ENCODE assay signal across 27 cellular contexts in genomic region chr6:46901747-46902362, GRCh38. TPM values are rescaled to one million over a fixed set of nuclear protein-coding genes. Genes with fewer than 3 reads are reported as not detected.
A peak's percentile ranks its signal among the peaks of the same experiment; 100 is the strongest.
DNase-seq lines count a peak whose midpoint lies in the region; ATAC-seq, FAIRE-seq and TF ChIP-seq lines count a peak whose summit lies in the region.
"Had no signal": no experiment of that assay in that cellular context is flagged by ENCODE, and none has a peak within 500 bp of the region (broad histone marks: within the 10 kb centered on the region; RNA-seq: fewer than 3 reads in every experiment).

No MANE protein-coding gene starts in this region.

- ATAC-seq in heart left ventricle, result peak in 1 of 4 donors; percentile 61
- no peak for ATAC-seq in left cardiac atrium
- peak; percentile 62 for ATAC-seq in left lung
- ATAC-seq in upper lobe of left lung (ENCODE audit: low FRiP score in 2 of 2), result peak in 1 of 2 donors; percentile 31
- ATAC-seq: gastroesophageal sphincter; naive thymus-derived CD8-positive, alpha-beta T cell; psoas muscle had no signal

- H4K20me1 ChIP-seq in endothelial cell of umbilical vein (replicated peaks; ENCODE audit: control insufficient read depth, extremely low read depth, insufficient read depth, low read length), result no peaks in the 10 kb centered on the region

- no peaks in the 10 kb centered on the region for H3K9me1 ChIP-seq in endothelial cell of umbilical vein (replicated peaks; ENCODE audit: control insufficient read depth, extremely low read depth, insufficient read depth, low read length)

- intact Hi-C loops in heart left ventricle (cut with DNase I), result loop anchor here in 3 of 10 donors (2.0 to 10.0 kb wide), 5 partner anchors 19 to 53 kb away; partner anchors contain the start of gene ADGRF5 (in 1 of the 3)
- intact Hi-C loops in left cardiac atrium (cut with DNase I), result no loop called here
- intact Hi-C loops in endothelial cell of umbilical vein (cut with micrococcal nuclease), result loop anchor here (1.0 to 2.0 kb wide), 3 partner anchors 26 to 46 kb away; no protein-coding TSS in a partner anchor
- intact Hi-C loops in left lung (cut with DNase I), result no loop called here

- no peak for TF ChIP-seq CTCF in heart left ventricle (IDR thresholded peaks at IDR 0.05)
- TF ChIP-seq CTCF in endothelial cell of umbilical vein (IDR thresholded peaks at IDR 0.05; ENCODE audit: extremely low read depth in 1 of 2, insufficient read depth in 1 of 2, low read depth in 1 of 2, low read length in 2 of 2), result no peak
- TF ChIP-seq CTCF in left lung (IDR thresholded peaks at IDR 0.05), result no peak
- no peak for TF ChIP-seq CTCF in upper lobe of left lung (IDR thresholded peaks at IDR 0.05)

- DNase-seq in heart left ventricle (peak in 3 of 5 donors; percentile 39 to 57 (median 51)), left cardiac atrium (no peak), endothelial cell of umbilical vein (ENCODE audit: low read depth, low spot score) (peak; percentile 82), left lung (peak in 1 of 2 donors; percentile 48), upper lobe of left lung (no peak), NCI-H187 (lab: John Stamatoyannopoulos, UW) (no peak), 8988T (no peak), cerebellum (ENCODE audit: low spot score) (no peak)
- DNase-seq: activated CD4-positive, alpha-beta T cell treated with anti-CD3 and anti-CD28 coated beads, Interleukin-2, amount 50 U/mL, for 48 hours; activated CD4-positive, CD25-positive, alpha-beta regulatory T cell; amygdala; endodermal cell; esophagus squamous epithelium; GDM1; Karpas-422; kidney; naive thymus-derived CD8-positive, alpha-beta T cell; NCI-H2171 treated with DMSO at 0.1 percent for 48 hours; NCI-H526; nucleus accumbens; psoas muscle; T-helper 1 cell had no signal

- WGBS in heart left ventricle, 4 donors, result 23 to 31% (median 27%) methylated on average over 9 of the region's 9 CpGs
- WGBS in upper lobe of left lung, 2 donors, result 35 to 36% methylated on average over 9 of the region's 9 CpGs

- TF ChIP-seq EP300 in upper lobe of left lung (IDR thresholded peaks at IDR 0.05), result no peak

- dilution Hi-C loops in endothelial cell of umbilical vein (cut with MboI; ENCODE audit: extremely low pct_ligation_motif_present, low sequenced_read_pairs), result no loop called here

- POLR2A ChIA-PET in endothelial cell of umbilical vein (lab: Charles Lee), result no interaction called here

- H3K27me3 ChIP-seq in heart left ventricle, result no peaks in the 10 kb centered on the region
- no peaks in the 10 kb centered on the region for H3K27me3 ChIP-seq in endothelial cell of umbilical vein (ENCODE audit: control insufficient read depth in 2 of 2, insufficient read depth in 2 of 2, low read length in 2 of 2)
- no peaks in the 10 kb centered on the region for H3K27me3 ChIP-seq in left lung
- H3K27me3 ChIP-seq in upper lobe of left lung, result no peaks in the 10 kb centered on the region
- H3K27me3 ChIP-seq: cardiac muscle cell, gastroesophageal sphincter had no signal

- no peak for TF ChIP-seq POLR2A in heart left ventricle (IDR thresholded peaks at IDR 0.05)
- no peak for TF ChIP-seq POLR2A in endothelial cell of umbilical vein (IDR thresholded peaks at IDR 0.05; ENCODE audit: low read depth, low read length)
- no peak for TF ChIP-seq POLR2A in upper lobe of left lung (IDR thresholded peaks at IDR 0.05)

- peak overlapping the region; percentile 8 for H3K4me2 ChIP-seq in endothelial cell of umbilical vein (ENCODE audit: insufficient read depth, low read length)

- CTCF ChIA-PET in endothelial cell of umbilical vein (lab: Charles Lee), result interaction anchor here (1.1 to 1.4 kb wide), 3 partner anchors 12 to 53 kb away, joined by 4 to 5 read pairs (median 5); no protein-coding TSS in a partner anchor

- H2AFZ ChIP-seq in endothelial cell of umbilical vein (ENCODE audit: low read depth, low read length), result no peak overlapping the region

- no TSS peak for BruUV-seq in endothelial cell of umbilical vein (replicated peaks; lab: Mats Ljungman, UMichigan)

- H3K9me3 ChIP-seq in heart left ventricle (no peaks in the 10 kb centered on the region), endothelial cell of umbilical vein (replicated peaks; ENCODE audit: control insufficient read depth, insufficient read depth, low read length) (no peaks in the 10 kb centered on the region), left lung (no peaks in the 10 kb centered on the region), upper lobe of left lung (no peaks in the 10 kb centered on the region)
- H3K9me3 ChIP-seq: esophagus squamous epithelium, gastroesophageal sphincter, psoas muscle had no signal

- H3K4me3 ChIP-seq in heart left ventricle, result no peak overlapping the region
- H3K4me3 ChIP-seq in endothelial cell of umbilical vein (replicated peaks in 1 of 3; ENCODE audit: insufficient read depth in 1 of 3, low read depth in 1 of 3, low read length in 3 of 3), result no peak overlapping the region
- no peak overlapping the region for H3K4me3 ChIP-seq in left lung
- no peak overlapping the region for H3K4me3 ChIP-seq in upper lobe of left lung
- H3K4me3 ChIP-seq: cardiac muscle cell, esophagus squamous epithelium, gastroesophageal sphincter, psoas muscle had no signal

- H3K36me3 ChIP-seq in heart left ventricle (peaks cover 0 to 58% (median 10%) of the 10 kb centered on the region in 9 donors), endothelial cell of umbilical vein (ENCODE audit: control insufficient read depth in 2 of 2, extremely low read depth in 1 of 2, insufficient read depth in 2 of 2, low read length in 2 of 2) (peaks cover 0 to 4% of the 10 kb centered on the region in 2 experiments), left lung (peaks cover 0 to 23% of the 10 kb centered on the region in 2 donors), upper lobe of left lung (peaks cover 0 to 67% (median 19%) of the 10 kb centered on the region in 4 donors)
- H3K36me3 ChIP-seq: cardiac muscle cell, esophagus squamous epithelium, gastroesophageal sphincter had no signal

- H3K27ac ChIP-seq in heart left ventricle, result peak overlapping the region in 11 of 12 donors; percentile 27 to 73 (median 59)
- H3K27ac ChIP-seq in endothelial cell of umbilical vein (ENCODE audit: insufficient read depth, low read depth, low read length), result peak overlapping the region; percentile 35
- H3K27ac ChIP-seq in left lung, result peak overlapping the region; percentile 36 to 45
- H3K27ac ChIP-seq in upper lobe of left lung, result peak overlapping the region; percentile 65 to 84 (median 68)
- H3K27ac ChIP-seq: cardiac muscle cell had no signal

- H3K4me1 ChIP-seq in heart left ventricle (peaks cover 0 to 84% (median 37%) of the 10 kb centered on the region in 12 donors), endothelial cell of umbilical vein (ENCODE audit: control insufficient read depth, extremely low read depth, insufficient read depth, low read length) (peaks cover 35% of the 10 kb centered on the region), left lung (peaks cover 33 to 55% of the 10 kb centered on the region in 2 donors), upper lobe of left lung (peaks cover 53 to 75% (median 61%) of the 10 kb centered on the region in 4 donors)

- no peaks in the 10 kb centered on the region for H3K79me2 ChIP-seq in endothelial cell of umbilical vein (ENCODE audit: control insufficient read depth, insufficient read depth, low read length)

- peak; percentile 92 for FAIRE-seq in endothelial cell of umbilical vein (lab: Jason Lieb, UNC)
- FAIRE-seq: H1, kidney had no signal

- H3K9ac ChIP-seq in endothelial cell of umbilical vein (replicated peaks; ENCODE audit: extremely low read depth, insufficient read depth, low read length), result no peak overlapping the region

TF ChIP-seq in endothelial cell of umbilical vein, 7 proteins besides CTCF, POLR2A, EP300 and RAD21:
- TF ChIP-seq GATA2 (IDR thresholded peaks at IDR 0.05; ENCODE audit: insufficient read depth, insufficient read length, low read depth, low read length) (no peak), POLR2AphosphoS5 (IDR thresholded peaks at IDR 0.05; ENCODE audit: insufficient read depth, low read depth, low read length) (peak; percentile 25)

RNA-seq across cellular contexts. Expression of gene ADGRF5, which starts 19.9 kb away (rescaled TPM):
- total RNA-seq in heart left ventricle, result 10 to 100 TPM; 27.3 to 89.6 (median 47.6) TPM
- 10 to 100 TPM; 24.5 to 36.2 TPM for polyA plus RNA-seq in heart left ventricle
- 10 to 100 TPM; 37.4 to 56.9 TPM for total RNA-seq in left cardiac atrium
- total RNA-seq in endothelial cell of umbilical vein, result 37.9 and 50.0 TPM in 2 replicates
- polyA plus RNA-seq in endothelial cell of umbilical vein, result 21.9 and 26.3 TPM in 2 replicates
- polyA plus RNA-seq in endothelial cell of umbilical vein (2011; cell fraction: cytosol; rRNA removed), result 13.6 and 14.3 TPM in 2 replicates
- 31.1 and 36.8 TPM in 2 replicates for polyA plus RNA-seq in endothelial cell of umbilical vein (2011; cell fraction: nucleus; rRNA removed)
- 9.0 and 17.2 TPM in 2 replicates for polyA plus RNA-seq in endothelial cell of umbilical vein (2012)
- polyA minus RNA-seq in endothelial cell of umbilical vein, result 61.0 and 65.4 TPM in 2 replicates
- not detected for polyA minus RNA-seq in endothelial cell of umbilical vein (2011; cell fraction: cytosol; rRNA and poly(A)+ RNA removed)
- 37.1 and 55.8 TPM in 2 replicates for polyA minus RNA-seq in endothelial cell of umbilical vein (2011; cell fraction: nucleus; rRNA and poly(A)+ RNA removed)
- 100 to 1,000 TPM; 219 to 357 TPM for total RNA-seq in left lung
- 100 to 1,000 TPM; 107 to 352 (median 215) TPM for total RNA-seq in upper lobe of left lung
- total RNA-seq in cerebellum, result 8.0 TPM
- total RNA-seq: activated T-helper 2 cell treated with anti-CD3 and anti-CD28 coated beads, Interferon-gamma antibody, Interleukin-2, Interleukin-4, amounts not matched to agents 10 μg/mL and 5 μg/mL and 100 μg/mL, durations not matched to agents 14 hours and 24 hours and 36 hours; endodermal cell; naive thymus-derived CD8-positive, alpha-beta T cell had no signal
- polyA plus RNA-seq: BJ; cardiac muscle cell; H1; naive thymus-derived CD8-positive, alpha-beta T cell had no signal

Comparison
In these comparisons a context has a peak if more than half of its experiments do, and no peak if none do; other contexts are left out.
1. DNase-seq: peak in heart left ventricle (3 of 5) and endothelial cell of umbilical vein (single experiment); none in left cardiac atrium (single experiment), upper lobe of left lung (0 of 2), NCI-H187 (0 of 2), 8988T (single experiment) and cerebellum (single experiment).
2. Peak in every context shown above with its lines, with median percentiles within 50 percentile points of each other: H3K27ac ChIP-seq.